ENCODE assay signal across 13 cellular contexts in genomic region chr1:207027221-207027777, GRCh38. TPM values are rescaled to one million over a fixed set of nuclear protein-coding genes. Genes with fewer than 3 reads are reported as not detected.
DNase-seq lines count a peak whose midpoint lies in the region; ATAC-seq, FAIRE-seq and TF ChIP-seq lines count a peak whose summit lies in the region.
"Had no signal": no experiment of that assay in that cellular context is flagged by ENCODE, and none has a peak within 500 bp of the region (broad histone marks: within the 10 kb centered on the region; RNA-seq: fewer than 3 reads in every experiment).

No MANE protein-coding gene starts in this region.

- TF ChIP-seq CTCF in hepatocyte (IDR thresholded peaks at IDR 0.05; ENCODE audit: poor library complexity), result no peak

- 80% methylated on average over 18 of the region's 18 CpGs for WGBS in hepatocyte (ENCODE audit: low lambda C conversion rate, missing lambda C conversion rate)
- 11 to 64% (median 39%) methylated on average over 18 of the region's 18 CpGs for WGBS in small intestine, 3 donors

- peak overlapping the region; percentile 77 for H3K4me2 ChIP-seq in hepatocyte

- FAIRE-seq in H54 (lab: Jason Lieb, UNC) (peak; percentile 69), small intestine (lab: Jason Lieb, UNC) (no peak)
- FAIRE-seq: GM12891 had no signal

- H3K27ac ChIP-seq in hepatocyte (peak overlapping the region; percentile 100), small intestine (ENCODE audit: low read depth in 1 of 2, low read length in 1 of 2) (peak overlapping the region; percentile 94 to 100)
- H3K27ac ChIP-seq: ovary, testis had no signal

- peaks cover 54% of the 10 kb centered on the region for H3K4me1 ChIP-seq in hepatocyte (ENCODE audit: insufficient read depth)
- H3K4me1 ChIP-seq in small intestine (ENCODE audit: control insufficient read depth in 2 of 2, insufficient read depth in 1 of 2, low read depth in 1 of 2, low read length in 1 of 2), result peaks cover 15 to 23% of the 10 kb centered on the region in 2 donors

- no peaks in the 10 kb centered on the region for H3K9me3 ChIP-seq in hepatocyte (ENCODE audit: low read depth)
- no peaks in the 10 kb centered on the region for H3K9me3 ChIP-seq in small intestine (ENCODE audit: control insufficient read depth, low read depth)
- H3K9me3 ChIP-seq: ovary, testis had no signal

- no peaks in the 10 kb centered on the region for H3K9me2 ChIP-seq in hepatocyte (replicated peaks; ENCODE audit: insufficient read depth)

- peak; percentile 12; the same call in 2 of the 3 replicates for ATAC-seq in SK-N-SH treated with all-trans-retinoic acid at 6 μM for 48 hours
- no peak for ATAC-seq in left lobe of liver
- no peak for ATAC-seq in GM18873 (IDR thresholded peaks at IDR 0.05; ENCODE audit: low FRiP score, unreplicated experiment)

- no peaks in the 10 kb centered on the region for H3K27me3 ChIP-seq in hepatocyte
- no peaks in the 10 kb centered on the region for H3K27me3 ChIP-seq in small intestine (ENCODE audit: control insufficient read depth in 2 of 2, insufficient read depth in 2 of 2, low read length in 2 of 2)
- H3K27me3 ChIP-seq: ovary, testis had no signal

- no peaks in the 10 kb centered on the region for H4K20me1 ChIP-seq in hepatocyte (ENCODE audit: insufficient read depth, poor library complexity, severe bottlenecking)

- H3K4me3 ChIP-seq in hepatocyte (no peak overlapping the region), small intestine (ENCODE audit: low read depth in 1 of 2, low read length in 2 of 2) (peak overlapping the region in 1 of 2 donors; percentile 48)
- H3K4me3 ChIP-seq: ovary, testis had no signal

- DNase-seq in H54 (ENCODE audit: insufficient read length, low spot score), result peak; percentile 57
- peak; percentile 63 for DNase-seq in hepatocyte (ENCODE audit: low spot score)
- peak; percentile 97 for DNase-seq in small intestine
- DNase-seq in left lobe of liver (ENCODE audit: low spot score), result no peak
- DNase-seq in Ammon's horn (ENCODE audit: low spot score), result no peak
- no peak for DNase-seq in Kasumi-1 (lab: John Stamatoyannopoulos, UW)
- DNase-seq: NCI-H2029, ovary, testis had no signal

- H3K36me3 ChIP-seq in hepatocyte (replicated peaks; ENCODE audit: insufficient read depth, low read depth), result no peaks in the 10 kb centered on the region
- peaks cover 0 to 12% of the 10 kb centered on the region in 2 donors for H3K36me3 ChIP-seq in small intestine (ENCODE audit: control insufficient read depth in 2 of 2, insufficient read depth in 2 of 2, low read length in 2 of 2)
- H3K36me3 ChIP-seq: ovary had no signal

- peaks cover 22% of the 10 kb centered on the region for H3K79me2 ChIP-seq in hepatocyte

- no peak for TF ChIP-seq POLR2A in H54 (IDR thresholded peaks at IDR 0.05; ENCODE audit: low read depth, low read length)

- H2AFZ ChIP-seq in hepatocyte, result no peak overlapping the region

TF ChIP-seq in SK-N-SH treated with all-trans-retinoic acid at 6 μM for 48 hours, 23 proteins besides CTCF, POLR2A, EP300 and RAD21:
- TF ChIP-seq TCF4 (CRISPR knock-in tag; IDR thresholded peaks at IDR 0.05; ENCODE audit: borderline replicate concordance) (no peak), ZNF8 (CRISPR knock-in tag; IDR thresholded peaks at IDR 0.05) (no peak), PPARA (CRISPR knock-in tag; IDR thresholded peaks at IDR 0.05; ENCODE audit: borderline replicate concordance) (no peak), OSR1 (CRISPR knock-in tag; IDR thresholded peaks at IDR 0.05) (no peak), BACH2 (CRISPR knock-in tag; IDR thresholded peaks at IDR 0.05; ENCODE audit: borderline replicate concordance) (no peak), SNAI2 (CRISPR knock-in tag; IDR thresholded peaks at IDR 0.05) (no peak), CSDC2 (CRISPR knock-in tag; IDR thresholded peaks at IDR 0.05) (no peak), TOX (CRISPR knock-in tag; IDR thresholded peaks at IDR 0.05; ENCODE audit: borderline replicate concordance) (no peak), ESRRG (CRISPR knock-in tag; IDR thresholded peaks at IDR 0.05) (no peak), ARNTL (CRISPR knock-in tag; IDR thresholded peaks at IDR 0.05; ENCODE audit: borderline replicate concordance, low read depth) (no peak), ISL1 (CRISPR knock-in tag; IDR thresholded peaks at IDR 0.05) (no peak), ZFP3 (CRISPR knock-in tag; IDR thresholded peaks at IDR 0.05) (no peak), ZC3H10 (CRISPR knock-in tag; IDR thresholded peaks at IDR 0.05) (no peak), CSRNP3 (CRISPR knock-in tag; IDR thresholded peaks at IDR 0.05) (no peak)
- TF ChIP-seq, protein P1, sequence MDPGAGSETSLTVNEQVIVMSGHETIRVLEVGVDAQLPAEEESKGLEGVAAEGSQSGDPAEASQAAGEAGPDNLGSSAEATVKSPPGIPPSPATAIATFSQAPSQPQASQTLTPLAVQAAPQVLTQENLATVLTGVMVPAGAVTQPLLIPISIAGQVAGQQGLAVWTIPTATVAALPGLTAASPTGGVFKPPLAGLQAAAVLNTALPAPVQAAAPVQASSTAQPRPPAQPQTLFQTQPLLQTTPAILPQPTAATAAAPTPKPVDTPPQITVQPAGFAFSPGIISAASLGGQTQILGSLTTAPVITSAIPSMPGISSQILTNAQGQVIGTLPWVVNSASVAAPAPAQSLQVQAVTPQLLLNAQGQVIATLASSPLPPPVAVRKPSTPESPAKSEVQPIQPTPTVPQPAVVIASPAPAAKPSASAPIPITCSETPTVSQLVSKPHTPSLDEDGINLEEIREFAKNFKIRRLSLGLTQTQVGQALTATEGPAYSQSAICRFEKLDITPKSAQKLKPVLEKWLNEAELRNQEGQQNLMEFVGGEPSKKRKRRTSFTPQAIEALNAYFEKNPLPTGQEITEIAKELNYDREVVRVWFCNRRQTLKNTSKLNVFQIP (CRISPR knock-in tag; IDR thresholded peaks at IDR 0.05; ENCODE audit: borderline replicate concordance, low read depth), result no peak
TF ChIP-seq in SK-N-SH treated with all-trans-retinoic acid at 6 μM for 48 hours: peak in this region for 0.

RNA-seq across cellular contexts. Expression of gene C1orf116, which starts 5.3 kb away (rescaled TPM):
- total RNA-seq in hepatocyte, result 16.7 and 18.3 TPM in 2 replicates
- 15.7 and 18.7 TPM in 2 replicates for polyA plus RNA-seq in hepatocyte
- 10 to 100 TPM in 2 of 3 donors, 1 to 10 TPM in 1; 9.8 to 29.7 (median 18.9) TPM for polyA plus RNA-seq in small intestine
- 0.55 TPM for total RNA-seq in left lobe of liver
- total RNA-seq: OCI-LY7 had no signal

RNA-seq across cellular contexts. Expression of gene YOD1, which starts 23.7 kb away (rescaled TPM):
- total RNA-seq in hepatocyte (25.7 and 25.8 TPM in 2 replicates), left lobe of liver (3.0 TPM)
- polyA plus RNA-seq in hepatocyte (4.5 and 5.6 TPM in 2 replicates), small intestine (1 to 10 TPM; 1.9 to 2.7 (median 2.7) TPM)

RNA-seq across cellular contexts. Expression of gene PFKFB2, which starts 25.8 kb away (rescaled TPM):
- total RNA-seq in hepatocyte (19.2 and 23.6 TPM in 2 replicates), left lobe of liver (4.1 TPM)
- polyA plus RNA-seq in hepatocyte (9.5 and 10.0 TPM in 2 replicates), small intestine (10 to 100 TPM; 20.0 to 38.5 (median 23.4) TPM)

RNA-seq across cellular contexts. Expression of gene FCAMR, which starts 57.0 kb away (rescaled TPM):
- total RNA-seq in hepatocyte (0.52 and 0.70 TPM in 2 replicates), left lobe of liver (0.60 TPM)
- polyA plus RNA-seq in hepatocyte (0.52 TPM in 1 of 2 replicates, not detected in the other), small intestine (1 to 10 TPM in 1 of 3 donors, under 1 TPM in 2; 0.54 to 4.5 (median 0.67) TPM)
- total RNA-seq: OCI-LY7, ovary had no signal
- polyA plus RNA-seq: ovary had no signal

Comparison
In these comparisons a context has a peak if more than half of its experiments do, and no peak if none do; other contexts are left out.
1. DNase-seq: peak in H54 (single experiment), hepatocyte (single experiment) and small intestine (single experiment); none in left lobe of liver (single experiment), Ammon's horn (single experiment) and Kasumi-1 (0 of 2).
2. RNA of gene C1orf116, which starts 5.3 kb away (total RNA-seq): 16.7 to 18.3 TPM in hepatocyte; 0.55 TPM in left lobe of liver (single experiment); every median in the first group is over 10 times any median in the second.